ENCODE assay signal across 13 cellular contexts in genomic region chr13:82565191-82565590, GRCh38.
"Had no signal": no experiment of that assay in that cellular context is flagged by ENCODE, and none has a peak within 500 bp of the region (broad histone marks: within the 10 kb centered on the region; RNA-seq: fewer than 3 reads in every experiment).

No MANE protein-coding gene starts in this region.

- H2AFZ ChIP-seq: hepatocyte had no signal

- H3K4me2 ChIP-seq: hepatocyte had no signal

- H3K4me1 ChIP-seq: colonic mucosa had no signal

- ATAC-seq: naive thymus-derived CD4-positive, alpha-beta T cell; sciatic nerve had no signal

- H3K27me3 Mint-ChIP-seq: naive thymus-derived CD4-positive, alpha-beta T cell had no signal

- H3K9me3 ChIP-seq: colonic mucosa, neutrophil had no signal

- H3K79me2 ChIP-seq: hepatocyte had no signal

- H3K27ac ChIP-seq: colonic mucosa, hepatocyte, neutrophil had no signal

- H3K27ac Mint-ChIP-seq: naive thymus-derived CD4-positive, alpha-beta T cell had no signal

- H3K4me3 ChIP-seq: colonic mucosa, hepatocyte had no signal

- H3K4me3 Mint-ChIP-seq: naive thymus-derived CD4-positive, alpha-beta T cell; nephron progenitor cell had no signal

- H3K4me1 Mint-ChIP-seq: naive thymus-derived CD4-positive, alpha-beta T cell had no signal

- DNase-seq: colonic mucosa; dermis blood vessel endothelial cell; foreskin melanocyte; head of caudate nucleus; mesendoderm; naive thymus-derived CD4-positive, alpha-beta T cell; nephron progenitor cell; stimulated activated CD4-positive, alpha-beta T cell treated with anti-CD3 and anti-CD28 coated beads, Interleukin-12 subunit alpha, Interleukin-12 subunit beta, amount 100 ng/mL, for 4 hours; stimulated activated naive CD4-positive, alpha-beta T cell; trophoblast cell had no signal

- H3K36me3 Mint-ChIP-seq: naive thymus-derived CD4-positive, alpha-beta T cell had no signal

- H3K9me3 Mint-ChIP-seq: nephron progenitor cell had no signal

- H3K36me3 ChIP-seq: colonic mucosa, neutrophil had no signal

- H3K27me3 ChIP-seq: colonic mucosa, hepatocyte, neutrophil had no signal
